Comparison of ENCODE assay signal across 16 cellular contexts in genomic region chr4:150236626-150237025, GRCh38.
DNase-seq lines count a peak whose midpoint lies in the region; ATAC-seq, FAIRE-seq and TF ChIP-seq lines count a peak whose summit lies in the region.
"Had no signal": no experiment of that assay in that cellular context is flagged by ENCODE, and none has a peak within 500 bp of the region (broad histone marks: within the 10 kb centered on the region; RNA-seq: fewer than 3 reads in every experiment).

No MANE protein-coding gene starts in this region.

- H4K20me1 ChIP-seq in HepG2 (ENCODE audit: insufficient read depth, low read length), result no peaks in the 10 kb centered on the region

- H3K36me3 ChIP-seq in right lobe of liver, result no peaks in the 10 kb centered on the region
- H3K36me3 ChIP-seq in HepG2 (replicated peaks in 1 of 2; ENCODE audit: control insufficient read depth in 1 of 2, insufficient read depth in 2 of 2, low read length in 2 of 2), result no peaks in the 10 kb centered on the region
- H3K36me3 ChIP-seq in colonic mucosa, result no peaks in the 10 kb centered on the region
- H3K36me3 ChIP-seq in left lung, result no peaks in the 10 kb centered on the region
- H3K36me3 ChIP-seq: upper lobe of right lung had no signal

- H3K79me2 ChIP-seq in HepG2 (ENCODE audit: insufficient read depth, low read length), result no peaks in the 10 kb centered on the region

- intact Hi-C loops in right lobe of liver (cut with DNase I), result no loop called here
- intact Hi-C loops in HepG2 (cut with micrococcal nuclease; ENCODE audit: unreplicated experiment), result no loop called here
- intact Hi-C loops in colonic mucosa (cut with DNase I), result no loop called here
- intact Hi-C loops in left lung (cut with DNase I), result no loop called here

- TF ChIP-seq EP300 in HepG2 (IDR thresholded peaks at IDR 0.05; ENCODE audit: low read depth in 2 of 2, low read length in 2 of 2) (no peak), HepG2 (CRISPR knock-in tag; IDR thresholded peaks at IDR 0.05; ENCODE audit: borderline replicate concordance) (no peak)

- in situ Hi-C loops in HepG2 (cut with HindIII; ENCODE audit: extremely low pct_ligation_motif_present, low pct_unique_long_range_greater_than_20kb), result no loop called here

- FAIRE-seq in HepG2 (lab: Jason Lieb, UNC) (no peak), H54 (lab: Jason Lieb, UNC) (no peak), urothelium cell line (lab: Jason Lieb, UNC) (no peak)
- FAIRE-seq: GM19239, TTC549 had no signal

- TF ChIP-seq RAD21 in HepG2 (CRISPR knock-in tag; IDR thresholded peaks at IDR 0.05), result no peak

- POLR2A ChIA-PET in HepG2 (lab: Yijun Ruan, JAX), result no interaction called here

- no TSS peak for BruUV-seq in HepG2 (replicated peaks; lab: Mats Ljungman, UMichigan)

- H3K4me3 ChIP-seq in right lobe of liver, result no peak overlapping the region
- H3K4me3 ChIP-seq in HepG2 (replicated peaks in 1 of 3; ENCODE audit: insufficient read depth in 1 of 3, low read depth in 2 of 3, low read length in 3 of 3), result no peak overlapping the region
- no peak overlapping the region for H3K4me3 ChIP-seq in colonic mucosa
- H3K4me3 ChIP-seq in left lung, result no peak overlapping the region
- H3K4me3 ChIP-seq: upper lobe of right lung had no signal

- TF ChIP-seq POLR2A in right lobe of liver (IDR thresholded peaks at IDR 0.05) (no peak), HepG2 (IDR thresholded peaks at IDR 0.05; ENCODE audit: insufficient read depth in 1 of 2, low read depth in 2 of 2, low read length in 2 of 2) (no peak), H54 (IDR thresholded peaks at IDR 0.05; ENCODE audit: low read depth, low read length) (no peak)

- H3K4me1 ChIP-seq in right lobe of liver, result peaks cover 0 to 7% (median 2%) of the 10 kb centered on the region in 4 donors
- no peaks in the 10 kb centered on the region for H3K4me1 ChIP-seq in HepG2 (ENCODE audit: insufficient read depth, low read length)
- no peaks in the 10 kb centered on the region for H3K4me1 ChIP-seq in colonic mucosa
- H3K4me1 ChIP-seq in left lung, result peaks cover 0 to 4% of the 10 kb centered on the region in 2 donors
- H3K4me1 ChIP-seq: upper lobe of right lung had no signal

- peak overlapping the region; percentile 31 to 41 (median 37) for H3K27ac ChIP-seq in right lobe of liver
- H3K27ac ChIP-seq in HepG2 (ENCODE audit: extremely low read length, insufficient read depth, low read length), result no peak overlapping the region
- H3K27ac ChIP-seq in colonic mucosa, result peak overlapping the region; percentile 26
- peak overlapping the region in 1 of 2 donors; percentile 51 for H3K27ac ChIP-seq in left lung
- H3K27ac ChIP-seq: upper lobe of right lung had no signal

- no peak overlapping the region for H2AFZ ChIP-seq in HepG2 (ENCODE audit: low read length)

- no peak overlapping the region for H3K4me2 ChIP-seq in HepG2 (ENCODE audit: low read depth, low read length)

- H3K27me3 ChIP-seq in right lobe of liver, result no peaks in the 10 kb centered on the region
- H3K27me3 ChIP-seq in HepG2 (ENCODE audit: control insufficient read depth in 1 of 2, insufficient read depth in 2 of 2, low read length in 2 of 2), result peaks cover 0 to 9% of the 10 kb centered on the region in 2 experiments; a peak in 2 of 5 replicates
- no peaks in the 10 kb centered on the region for H3K27me3 ChIP-seq in colonic mucosa
- H3K27me3 ChIP-seq in left lung, result no peaks in the 10 kb centered on the region
- H3K27me3 ChIP-seq: upper lobe of right lung had no signal

- DNase-seq in right lobe of liver (no peak), HepG2 (ENCODE audit: low spot score) (no peak), colonic mucosa (no peak), left lung (no peak), H54 (ENCODE audit: insufficient read length, low spot score) (no peak), urothelium cell line (ENCODE audit: low spot score) (no peak), SHP77 (lab: John Stamatoyannopoulos, UW) (no peak), glomerular visceral epithelial cell (ENCODE audit: extremely low spot score) (no peak)
- DNase-seq: 8988T; activated CD4-positive, alpha-beta memory T cell treated with anti-CD3 and anti-CD28 coated beads for 36 hours; CD8-positive, alpha-beta memory T cell; GDM1; stimulated activated CD4-positive, alpha-beta T cell treated with anti-CD3 and anti-CD28 coated beads, Interleukin-2, amount 100 ng/mL, for 24 hours; upper lobe of right lung had no signal

- CTCF ChIA-PET in HepG2 (lab: Yijun Ruan, JAX; ENCODE audit: low intra/inter-chr PET ratio, low total read pairs), result no interaction called here

- no peak for ATAC-seq in right lobe of liver
- no peak for ATAC-seq in HepG2
- ATAC-seq in left lung, result peak; percentile 8
- ATAC-seq: upper lobe of right lung had no signal

- H3K9me3 ChIP-seq in right lobe of liver (no peaks in the 10 kb centered on the region), HepG2 (ENCODE audit: low read length) (no peaks in the 10 kb centered on the region), colonic mucosa (no peaks in the 10 kb centered on the region), left lung (no peaks in the 10 kb centered on the region)
- H3K9me3 ChIP-seq: upper lobe of right lung had no signal

- H3K9ac ChIP-seq in HepG2 (ENCODE audit: insufficient read depth, low read depth, low read length) (no peak overlapping the region), colonic mucosa (ENCODE audit: low read depth in 2 of 2, low read length in 2 of 2) (no peak overlapping the region)

- TF ChIP-seq CTCF in right lobe of liver (IDR thresholded peaks at IDR 0.05) (no peak), HepG2 (CRISPR knock-in tag; IDR thresholded peaks at IDR 0.05) (no peak), colonic mucosa (IDR thresholded peaks at IDR 0.05) (no peak), left lung (IDR thresholded peaks at IDR 0.05) (no peak)

TF ChIP-seq in HepG2, 621 proteins besides CTCF, POLR2A, EP300 and RAD21 (continues in another document):
- no peak for TF ChIP-seq ZFP36L2 (CRISPR knock-in tag; IDR thresholded peaks at IDR 0.05)
- no peak for TF ChIP-seq POGZ (CRISPR knock-in tag; IDR thresholded peaks at IDR 0.05)
- TF ChIP-seq RBM39 (IDR thresholded peaks at IDR 0.05; ENCODE audit: low read depth, low read length, poor library complexity, severe bottlenecking), result no peak
- TF ChIP-seq ZSCAN21 (CRISPR knock-in tag; IDR thresholded peaks at IDR 0.05; ENCODE audit: borderline replicate concordance), result no peak
- TF ChIP-seq HBP1 (CRISPR knock-in tag; IDR thresholded peaks at IDR 0.05; ENCODE audit: low read depth), result no peak
- no peak for TF ChIP-seq ISL2 (CRISPR knock-in tag; IDR thresholded peaks at IDR 0.05)
- TF ChIP-seq ZNF280B (CRISPR knock-in tag; IDR thresholded peaks at IDR 0.05; ENCODE audit: borderline replicate concordance), result no peak
- TF ChIP-seq ZNF770 (CRISPR knock-in tag; IDR thresholded peaks at IDR 0.05), result no peak
- TF ChIP-seq ZNF17 (CRISPR knock-in tag; IDR thresholded peaks at IDR 0.05), result no peak
- no peak for TF ChIP-seq NBN (conservative IDR thresholded peaks at IDR 0.05)
- no peak for TF ChIP-seq ZNF337 (CRISPR knock-in tag; IDR thresholded peaks at IDR 0.05; ENCODE audit: borderline replicate concordance, low read depth)
- TF ChIP-seq YY1 (IDR thresholded peaks at IDR 0.05; ENCODE audit: insufficient read depth, insufficient replicate concordance, low read depth, low read length), result no peak
- TF ChIP-seq ZNF546 (CRISPR knock-in tag; conservative IDR thresholded peaks at IDR 0.05), result no peak
- TF ChIP-seq BORCS8-MEF2B (CRISPR knock-in tag; IDR thresholded peaks at IDR 0.05), result no peak
